In the genomic region with DNA sequence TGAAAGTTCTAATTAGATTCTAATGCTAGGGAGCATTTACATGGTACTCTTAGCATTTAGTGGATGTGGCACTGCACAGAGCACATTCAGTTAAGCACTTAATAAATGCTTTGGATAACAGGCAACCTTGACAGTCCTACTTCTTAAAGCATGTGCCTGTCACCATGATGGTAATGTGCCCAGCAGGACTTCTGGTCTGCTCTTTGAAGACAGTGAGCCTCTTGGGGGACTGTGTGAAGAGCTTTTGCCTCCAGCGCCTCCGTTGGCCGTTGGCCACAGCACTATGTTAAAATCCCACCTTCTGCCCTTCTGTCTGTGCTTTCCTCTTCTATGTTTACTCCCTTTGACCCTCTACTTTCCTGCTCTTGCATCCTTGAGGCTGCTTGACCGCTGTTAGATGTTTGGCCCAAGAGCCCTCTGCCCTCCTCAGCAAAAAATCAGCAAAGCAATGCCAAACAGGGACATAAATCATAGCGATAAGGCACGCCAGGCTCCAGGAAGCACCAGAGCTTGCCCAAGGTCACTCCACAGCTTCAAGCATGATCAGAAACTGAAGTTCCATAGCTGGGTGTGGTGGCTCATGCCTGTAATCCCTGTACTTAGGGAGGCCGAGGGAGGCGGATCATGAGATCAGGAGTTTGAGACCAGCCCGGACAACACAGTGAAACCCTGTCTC, we compare ENCODE assay signal across 17 cellular contexts. TPM values are rescaled to one million over a fixed set of nuclear protein-coding genes. Genes with fewer than 3 reads are reported as not detected.
DNase-seq lines count a peak whose midpoint lies in the region; ATAC-seq and TF ChIP-seq lines count a peak whose summit lies in the region.
"Had no signal": no experiment of that assay in that cellular context is flagged by ENCODE, and none has a peak within 500 bp of the region (broad histone marks: within the 10 kb centered on the region; RNA-seq: fewer than 3 reads in every experiment).

No MANE protein-coding gene starts in this region.

- no peaks in the 10 kb centered on the region for H3K36me3 Mint-ChIP-seq in activated CD8-positive, alpha-beta T cell treated with anti-CD3 and anti-CD28 coated beads, Interleukin-2, amount 10 ng/mL, durations not matched to agents 7 days and 5 days (ENCODE audit: low read depth)
- H3K36me3 Mint-ChIP-seq in activated CD8-positive, alpha-beta T cell treated with anti-CD3 and anti-CD28 coated beads for 36 hours (ENCODE audit: low read depth): no peaks in the 10 kb centered on the region
- no peaks in the 10 kb centered on the region for H3K36me3 Mint-ChIP-seq in nephron progenitor cell (ENCODE audit: low read depth)

- H3K27ac Mint-ChIP-seq in activated CD8-positive, alpha-beta T cell treated with anti-CD3 and anti-CD28 coated beads, Interleukin-2, amount 10 ng/mL, durations not matched to agents 7 days and 5 days: peak overlapping the region; percentile 10
- H3K27ac Mint-ChIP-seq in activated CD8-positive, alpha-beta T cell treated with anti-CD3 and anti-CD28 coated beads for 36 hours: no peak overlapping the region
- no peak overlapping the region for H3K27ac Mint-ChIP-seq in nephron progenitor cell
- H3K27ac Mint-ChIP-seq: CD4-positive, CD25-positive, alpha-beta regulatory T cell; progenitor cell of endocrine pancreas had no signal

- TF ChIP-seq CTCF in activated CD8-positive, alpha-beta T cell treated with anti-CD3 and anti-CD28 coated beads for 36 hours (IDR thresholded peaks at IDR 0.05): no peak
- TF ChIP-seq CTCF in nephron progenitor cell (IDR thresholded peaks at IDR 0.05): no peak
- TF ChIP-seq CTCF in GM13976 (IDR thresholded peaks at IDR 0.05; ENCODE audit: borderline replicate concordance, control extremely low read depth, extremely low read depth, insufficient read depth, missing control alignments): no peak

- H3K9me3 Mint-ChIP-seq in activated CD8-positive, alpha-beta T cell treated with anti-CD3 and anti-CD28 coated beads, Interleukin-2, amount 10 ng/mL, durations not matched to agents 7 days and 5 days (ENCODE audit: insufficient read depth): no peaks in the 10 kb centered on the region
- no peaks in the 10 kb centered on the region for H3K9me3 Mint-ChIP-seq in activated CD8-positive, alpha-beta T cell treated with anti-CD3 and anti-CD28 coated beads for 36 hours
- no peaks in the 10 kb centered on the region for H3K9me3 Mint-ChIP-seq in nephron progenitor cell
- H3K9me3 Mint-ChIP-seq: activated T-cell treated with anti-CD3 and anti-CD28 coated beads, Interleukin-2, amount 50 U/mL, for 4 hours; CD4-positive, CD25-positive, alpha-beta regulatory T cell had no signal

- no peak for ATAC-seq in activated CD8-positive, alpha-beta T cell treated with anti-CD3 and anti-CD28 coated beads, Interleukin-2, amount 10 ng/mL, durations not matched to agents 7 days and 5 days
- no peak for ATAC-seq in activated CD8-positive, alpha-beta T cell treated with anti-CD3 and anti-CD28 coated beads for 36 hours
- ATAC-seq in aorta (ENCODE audit: low FRiP score): peak; percentile 46
- ATAC-seq: activated T-cell treated with anti-CD3 and anti-CD28 coated beads, Interleukin-2, amount 50 U/mL, for 4 hours had no signal

- H3K4me3 Mint-ChIP-seq in activated CD8-positive, alpha-beta T cell treated with anti-CD3 and anti-CD28 coated beads, Interleukin-2, amount 10 ng/mL, durations not matched to agents 7 days and 5 days: no peak overlapping the region
- H3K4me3 Mint-ChIP-seq in activated CD8-positive, alpha-beta T cell treated with anti-CD3 and anti-CD28 coated beads for 36 hours: no peak overlapping the region
- H3K4me3 Mint-ChIP-seq in nephron progenitor cell: no peak overlapping the region
- H3K4me3 Mint-ChIP-seq: activated T-cell treated with anti-CD3 and anti-CD28 coated beads, Interleukin-2, amount 50 U/mL, for 4 hours; CD4-positive, CD25-positive, alpha-beta regulatory T cell had no signal

- POLR2A ChIA-PET in activated CD8-positive, alpha-beta T cell treated with anti-CD3 and anti-CD28 coated beads, Interleukin-2, amount 10 ng/mL, durations not matched to agents 7 days and 5 days (lab: Charles Lee): no interaction called here
- POLR2A ChIA-PET in activated CD8-positive, alpha-beta T cell treated with anti-CD3 and anti-CD28 coated beads for 36 hours (lab: Charles Lee): no interaction called here

- H3K9me3 ChIP-seq in aorta (ENCODE audit: control insufficient read depth, low read length): no peaks in the 10 kb centered on the region
- H3K9me3 ChIP-seq: thyroid gland had no signal

- H3K4me3 ChIP-seq in aorta (ENCODE audit: low read length in 2 of 2): no peak overlapping the region
- H3K4me3 ChIP-seq: thyroid gland had no signal

- DNase-seq in activated CD8-positive, alpha-beta T cell treated with anti-CD3 and anti-CD28 coated beads, Interleukin-2, amount 10 ng/mL, durations not matched to agents 7 days and 5 days: no peak
- DNase-seq in activated CD8-positive, alpha-beta T cell treated with anti-CD3 and anti-CD28 coated beads for 36 hours: no peak
- DNase-seq in iPS DF 4.7 (ENCODE audit: extremely low read depth, low spot score) (peak; percentile 14), nephron progenitor cell (peak; percentile 11), aorta (no peak), GM13976 (ENCODE audit: low spot score) (no peak), NOMO-1 (lab: John Stamatoyannopoulos, UW; ENCODE audit: unreplicated experiment in 2 of 2) (no peak), medulla oblongata (ENCODE audit: extremely low spot score) (no peak)
- DNase-seq: 8988T; activated T-cell treated with anti-CD3 and anti-CD28 coated beads, Interleukin-2, amount 50 U/mL, for 4 hours; CD4-positive, CD25-positive, alpha-beta regulatory T cell; erythroblast; hippocampal formation; NCI-H2029 treated with DMSO at 0.1 percent for 48 hours; T-helper 1 cell; thyroid gland had no signal

- H3K27me3 Mint-ChIP-seq in activated CD8-positive, alpha-beta T cell treated with anti-CD3 and anti-CD28 coated beads, Interleukin-2, amount 10 ng/mL, durations not matched to agents 7 days and 5 days (ENCODE audit: low read depth): no peaks in the 10 kb centered on the region
- no peaks in the 10 kb centered on the region for H3K27me3 Mint-ChIP-seq in activated CD8-positive, alpha-beta T cell treated with anti-CD3 and anti-CD28 coated beads for 36 hours
- H3K27me3 Mint-ChIP-seq in nephron progenitor cell (ENCODE audit: low read depth, poor library complexity): peaks cover 16% of the 10 kb centered on the region

- H3K4me1 Mint-ChIP-seq in activated CD8-positive, alpha-beta T cell treated with anti-CD3 and anti-CD28 coated beads, Interleukin-2, amount 10 ng/mL, durations not matched to agents 7 days and 5 days (ENCODE audit: low read depth): no peaks in the 10 kb centered on the region
- H3K4me1 Mint-ChIP-seq in activated CD8-positive, alpha-beta T cell treated with anti-CD3 and anti-CD28 coated beads for 36 hours (ENCODE audit: low read depth): no peaks in the 10 kb centered on the region
- peaks cover 10% of the 10 kb centered on the region for H3K4me1 Mint-ChIP-seq in nephron progenitor cell

- H3K4me1 ChIP-seq in aorta (ENCODE audit: control insufficient read depth in 1 of 2, insufficient read depth in 2 of 2, low read length in 2 of 2): no peaks in the 10 kb centered on the region
- H3K4me1 ChIP-seq: thyroid gland had no signal

- intact Hi-C loops in activated CD8-positive, alpha-beta T cell treated with anti-CD3 and anti-CD28 coated beads for 36 hours (cut with micrococcal nuclease): no loop called here
- intact Hi-C loops in aorta (cut with DNase I): no loop called here

- in situ Hi-C loops in GM13976 (cut with MboI; ENCODE audit: low sequenced_read_pairs, unreplicated experiment): no loop called here

- H3K36me3 ChIP-seq in aorta (ENCODE audit: control insufficient read depth in 1 of 2, insufficient read depth in 2 of 2, low read length in 1 of 2): no peaks in the 10 kb centered on the region
- H3K36me3 ChIP-seq: thyroid gland had no signal

- no peak overlapping the region for H3K27ac ChIP-seq in aorta (ENCODE audit: low read depth in 1 of 2, low read length in 2 of 2)
- H3K27ac ChIP-seq: thyroid gland had no signal

- CTCF ChIA-PET in activated CD8-positive, alpha-beta T cell treated with anti-CD3 and anti-CD28 coated beads, Interleukin-2, amount 10 ng/mL, durations not matched to agents 7 days and 5 days (lab: Charles Lee): no interaction called here
- CTCF ChIA-PET in activated CD8-positive, alpha-beta T cell treated with anti-CD3 and anti-CD28 coated beads for 36 hours (lab: Charles Lee): no interaction called here

- no peaks in the 10 kb centered on the region for H3K27me3 ChIP-seq in aorta (ENCODE audit: control insufficient read depth in 1 of 2, insufficient read depth in 2 of 2, low read length in 1 of 2)
- H3K27me3 ChIP-seq: thyroid gland had no signal

- 65 to 68% methylated on average over 9 of the region's 9 CpGs for WGBS in aorta, 2 donors

RNA-seq across cellular contexts. Expression of a gene that starts 8.3 kb away (rescaled TPM):
- total RNA-seq in activated CD8-positive, alpha-beta T cell treated with anti-CD3 and anti-CD28 coated beads, Interleukin-2, amount 10 ng/mL, durations not matched to agents 7 days and 5 days: 10 to 100 TPM in 1 of 2 experiments, 1 to 10 TPM in 1; 8.1 to 12.0 TPM
- 1 to 10 TPM; 3.3 to 7.7 TPM for total RNA-seq in activated CD8-positive, alpha-beta T cell treated with anti-CD3 and anti-CD28 coated beads for 36 hours
- 1 to 10 TPM; 8.8 to 9.7 TPM for total RNA-seq in aorta
- polyA plus RNA-seq in aorta: 1 to 10 TPM; 1.6 to 2.0 TPM

Comparison
In these comparisons a context has a peak if more than half of its experiments do, and no peak if none do; other contexts are left out.
1. DNase-seq: peak in iPS DF 4.7 (single experiment) and nephron progenitor cell (single experiment); none in activated CD8-positive, alpha-beta T cell treated with anti-CD3 and anti-CD28 coated beads, Interleukin-2, amount 10 ng/mL, durations not matched to agents 7 days and 5 days (single experiment), activated CD8-positive, alpha-beta T cell treated with anti-CD3 and anti-CD28 coated beads for 36 hours (single experiment), aorta (0 of 2), GM13976 (single experiment), NOMO-1 (0 of 2) and medulla oblongata (single experiment).